Comparison of ENCODE assay signal across 21 cellular contexts in the genomic region with DNA sequence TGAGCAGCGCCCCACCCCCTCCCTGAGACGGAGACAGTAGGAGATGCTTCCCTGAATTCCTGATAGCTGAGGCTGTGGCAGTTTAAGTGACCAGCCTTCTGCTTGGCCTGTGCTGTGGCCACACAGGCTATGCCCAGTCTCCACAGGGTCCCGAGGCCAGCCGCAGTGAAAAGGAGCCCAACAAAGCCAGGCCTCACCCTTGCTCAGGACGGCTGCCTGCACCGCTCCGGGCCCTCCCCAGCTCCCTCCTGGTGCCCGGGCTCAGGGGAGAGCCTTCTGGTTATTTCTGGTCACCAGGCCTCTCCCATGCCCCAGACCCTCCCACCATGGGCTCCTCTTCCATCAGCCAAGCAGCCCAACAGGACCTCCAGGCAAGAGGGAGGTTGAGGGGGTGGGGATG. TPM values are rescaled to one million over a fixed set of nuclear protein-coding genes. Genes with fewer than 3 reads are reported as not detected.
"Had no signal": no experiment of that assay in that cellular context is flagged by ENCODE, and none has a peak within 500 bp of the region (broad histone marks: within the 10 kb centered on the region; RNA-seq: fewer than 3 reads in every experiment).

No MANE protein-coding gene starts in this region.

- H3K36me3 ChIP-seq: SJCRH30 had no signal

- H3K27me3 ChIP-seq: SJCRH30 had no signal

- DNase-seq: Kasumi-1, MM.1S, NCI-H1092 treated with DMSO at 0.1 percent for 48 hours, NCI-H1436, NCI-H187, NCI-H2029, NCI-H2081 treated with DMSO at 0.1 percent for 48 hours, NCI-H2171, NCI-H226, NCI-H446, NCI-H510A, NCI-H524 treated with DMSO at 0.1 percent for 48 hours, NCI-H69, NCI-H774, SHP77 treated with DMSO at 0.1 percent for 48 hours, SJCRH30 had no signal

- H3K4me3 ChIP-seq: K562, SJCRH30 had no signal

- H3K4me2 ChIP-seq: KMS-11 had no signal

- H3K27ac ChIP-seq: HL-60, KMS-11, RWPE1, SJCRH30 had no signal

- H3K9me3 ChIP-seq: SJCRH30 had no signal

- H3K9ac ChIP-seq: KMS-11 had no signal

RNA-seq across cellular contexts. Expression of a gene that starts 28.8 kb away (rescaled TPM):
- polyA plus RNA-seq: IgD-negative memory B cell, K562 had no signal

RNA-seq across cellular contexts. Expression of a gene that starts 43.5 kb away (rescaled TPM):
- polyA plus RNA-seq: IgD-negative memory B cell had no signal
